In the genomic region with DNA sequence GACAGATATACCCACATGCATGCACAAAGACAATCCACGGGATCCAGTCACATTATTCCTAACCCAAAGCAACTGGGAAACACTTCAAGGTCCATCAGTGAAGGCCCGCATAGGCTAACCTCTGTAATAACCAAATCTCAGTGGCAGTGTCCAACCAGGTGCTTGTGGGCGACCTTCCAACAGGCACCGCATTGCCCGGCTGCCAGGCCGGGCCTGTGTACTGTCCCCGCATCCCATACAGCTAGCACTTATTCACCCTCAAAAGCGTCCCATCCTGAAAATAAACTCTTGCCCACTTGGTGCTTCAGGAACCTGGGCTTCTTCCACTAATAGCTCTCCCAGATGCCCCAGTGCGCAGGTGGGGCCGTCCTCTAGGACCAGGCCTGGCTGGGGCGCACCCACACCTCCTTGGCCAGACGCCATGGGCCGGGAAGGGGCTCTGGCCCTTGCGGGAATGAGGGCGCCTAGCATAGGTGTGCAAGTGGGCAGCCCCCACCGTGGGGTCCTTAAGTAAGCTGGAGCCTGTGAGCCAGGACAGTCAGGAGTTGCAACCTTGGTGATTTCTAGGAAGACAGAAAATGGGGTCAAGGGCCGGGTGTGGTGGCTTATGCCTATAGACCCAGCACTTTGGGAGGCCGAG, we compare ENCODE assay signal across 12 cellular contexts. TPM values are rescaled to one million over a fixed set of nuclear protein-coding genes. Genes with fewer than 3 reads are reported as not detected.
DNase-seq lines count a peak whose midpoint lies in the region; ATAC-seq and TF ChIP-seq lines count a peak whose summit lies in the region.
"Had no signal": no experiment of that assay in that cellular context is flagged by ENCODE, and none has a peak within 500 bp of the region (broad histone marks: within the 10 kb centered on the region; RNA-seq: fewer than 3 reads in every experiment).

No MANE protein-coding gene starts in this region.

- H3K4me1 ChIP-seq in lower lobe of right lung (peaks cover 24% of the 10 kb centered on the region), stomach (peaks cover 22 to 42% (median 39%) of the 10 kb centered on the region in 4 donors)

- H3K27me3 ChIP-seq in lower lobe of right lung (ENCODE audit: low read depth), result no peaks in the 10 kb centered on the region
- H3K27me3 ChIP-seq in stomach, result no peaks in the 10 kb centered on the region

- TF ChIP-seq EP300 in stomach (IDR thresholded peaks at IDR 0.05), result no peak

- intact Hi-C loops in lower lobe of right lung (cut with DNase I), result no loop called here
- intact Hi-C loops in stomach (cut with DNase I; ENCODE audit: low total_unique reads), result loop anchor here (10.0 kb wide), 1 partner anchor 200 kb away; a partner anchor contains a TSS

- H3K36me3 Mint-ChIP-seq in activated T-cell treated with anti-CD3 and anti-CD28 coated beads, Interleukin-2, amount 50 U/mL, for 24 hours (ENCODE audit: low read depth), result peaks cover 10% of the 10 kb centered on the region
- H3K36me3 Mint-ChIP-seq in T-cell, result no peaks in the 10 kb centered on the region

- peak overlapping the region; percentile 92 for H3K4me3 Mint-ChIP-seq in activated T-cell treated with anti-CD3 and anti-CD28 coated beads, Interleukin-2, amount 50 U/mL, for 24 hours
- peak overlapping the region; percentile 87 to 93 (median 90) for H3K4me3 Mint-ChIP-seq in T-cell

- POLR2A ChIA-PET in T-cell (lab: Charles Lee), result no interaction called here

- H3K9me3 ChIP-seq in lower lobe of right lung (no peaks in the 10 kb centered on the region), stomach (no peaks in the 10 kb centered on the region)

- H3K36me3 ChIP-seq in lower lobe of right lung (no peaks in the 10 kb centered on the region), stomach (no peaks in the 10 kb centered on the region)

- peaks cover 37% of the 10 kb centered on the region for H3K4me1 Mint-ChIP-seq in activated T-cell treated with anti-CD3 and anti-CD28 coated beads, Interleukin-2, amount 50 U/mL, for 24 hours (ENCODE audit: low read depth)
- H3K4me1 Mint-ChIP-seq in T-cell, result peaks cover 33 to 41% (median 36%) of the 10 kb centered on the region in 3 donors

- H3K4me3 ChIP-seq in lower lobe of right lung (peak overlapping the region; percentile 86), stomach (peak overlapping the region in 1 of 4 donors; percentile 96)

- CTCF ChIA-PET in T-cell (lab: Charles Lee), result interaction anchor here in 1 of 2 donors (0.6 to 1.0 kb wide), 2 partner anchors 62 to 104 kb away, joined by 3 read pairs; no protein-coding TSS in a partner anchor

- no peaks in the 10 kb centered on the region for H3K9me3 Mint-ChIP-seq in activated T-cell treated with anti-CD3 and anti-CD28 coated beads, Interleukin-2, amount 50 U/mL, for 24 hours
- H3K9me3 Mint-ChIP-seq in T-cell, result no peaks in the 10 kb centered on the region

- no peak for TF ChIP-seq POLR2A in stomach (IDR thresholded peaks at IDR 0.05)

- H3K27me3 Mint-ChIP-seq in activated T-cell treated with anti-CD3 and anti-CD28 coated beads, Interleukin-2, amount 50 U/mL, for 24 hours, result no peaks in the 10 kb centered on the region
- peaks cover 3 to 5% of the 10 kb centered on the region in 2 donors for H3K27me3 Mint-ChIP-seq in T-cell

- WGBS in stomach, 5 donors, result 82 to 88% (median 84%) methylated on average over 16 to 18 of the region's 18 CpGs

- TF ChIP-seq CTCF in lower lobe of right lung (IDR thresholded peaks at IDR 0.05) (no peak), stomach (IDR thresholded peaks at IDR 0.05) (no peak)

- ATAC-seq in T-cell (replicated peaks in 1 of 4) (no peak), lower lobe of right lung (no peak), GM21723 (IDR thresholded peaks at IDR 0.05; ENCODE audit: unreplicated experiment) (no peak)

- peak overlapping the region; percentile 89 for H3K27ac Mint-ChIP-seq in activated T-cell treated with anti-CD3 and anti-CD28 coated beads, Interleukin-2, amount 50 U/mL, for 24 hours
- H3K27ac Mint-ChIP-seq in T-cell, result peak overlapping the region; percentile 90 to 92

- no peak for DNase-seq in activated T-cell treated with anti-CD3 and anti-CD28 coated beads, Interleukin-2, amount 50 U/mL, for 24 hours
- no peak for DNase-seq in activated T-cell treated with anti-CD3 and anti-CD28 coated beads, Interleukin-2, amount 50 U/mL, for 1 hour
- DNase-seq in T-cell, result peak in 1 of 34 experiments; percentile 3
- DNase-seq in lower lobe of right lung, result no peak
- DNase-seq in stomach, result no peak
- no peak for DNase-seq in SKM-1 treated with dmso at 0.1 percent for 144 hours (lab: John Stamatoyannopoulos, UW; ENCODE audit: unreplicated experiment)
- no peak for DNase-seq in foreskin melanocyte
- DNase-seq: activated naive CD4-positive, alpha-beta T cell treated with anti-CD3 and anti-CD28 coated beads, Interleukin-2, amount 50 U/mL, for 16 hours; AML-193; effector CD8-positive, alpha-beta T cell; stimulated activated CD4-positive, alpha-beta T cell treated with anti-CD3 and anti-CD28 coated beads, Interleukin-4, amount 100 ng/mL, for 24 hours had no signal

- H3K27ac ChIP-seq in lower lobe of right lung, result peak overlapping the region; percentile 92
- peak overlapping the region in 3 of 5 donors; percentile 3 to 93 (median 92) for H3K27ac ChIP-seq in stomach

RNA-seq across cellular contexts. Expression of a gene that starts 1.1 kb away (rescaled TPM):
- total RNA-seq in T-cell (100 to 1,000 TPM in 1 of 5 donors, 10 to 100 TPM in 4; 80.5 to 102 (median 90.9) TPM), lower lobe of right lung (64.5 TPM), stomach (100 to 1,000 TPM in 3 of 5 donors, 10 to 100 TPM in 2; 44.2 to 110 (median 104) TPM)
- 10 to 100 TPM; 38.5 to 56.6 (median 40.7) TPM for polyA plus RNA-seq in stomach

RNA-seq across cellular contexts. Expression of a gene that starts 53.4 kb away (rescaled TPM):
- total RNA-seq in T-cell (10 to 100 TPM; 29.7 to 53.4 (median 36.5) TPM), lower lobe of right lung (57.5 TPM), stomach (100 to 1,000 TPM in 2 of 5 donors, 10 to 100 TPM in 3; 34.4 to 116 (median 78.8) TPM)
- polyA plus RNA-seq in stomach, result 10 to 100 TPM; 23.1 to 34.0 (median 28.8) TPM
